Comparison of ENCODE assay signal across 10 cellular contexts in genomic region chrX:72274526-72274925, GRCh38. TPM values are rescaled to one million over a fixed set of nuclear protein-coding genes. Genes with fewer than 3 reads are reported as not detected.
DNase-seq lines count a peak whose midpoint lies in the region; ATAC-seq and TF ChIP-seq lines count a peak whose summit lies in the region.
"Had no signal": no experiment of that assay in that cellular context is flagged by ENCODE, and none has a peak within 500 bp of the region (broad histone marks: within the 10 kb centered on the region; RNA-seq: fewer than 3 reads in every experiment).

No MANE protein-coding gene starts in this region.

- H3K4me3 ChIP-seq in SK-N-SH (ENCODE audit: low read depth in 2 of 2, low read length in 1 of 2) (peak overlapping the region; percentile 87 to 97), duodenal mucosa (ENCODE audit: low read depth in 1 of 2, low read length in 2 of 2) (peak overlapping the region; percentile 51 to 82), neuronal stem cell (ENCODE audit: low read length in 2 of 2) (no peak overlapping the region)
- H3K4me3 ChIP-seq: mucosa of descending colon had no signal

- no peak overlapping the region for H3K18ac ChIP-seq in neuronal stem cell (ENCODE audit: low read length)

- POLR2A ChIA-PET in SK-N-SH (lab: Yijun Ruan, JAX), result no interaction called here

- no peak for ATAC-seq in SK-N-SH treated with all-trans-retinoic acid at 6 μM for 48 hours
- no peak for ATAC-seq in GM18858 (IDR thresholded peaks at IDR 0.05; ENCODE audit: unreplicated experiment)
- ATAC-seq: mucosa of descending colon had no signal

- TF ChIP-seq CTCF in SK-N-SH (IDR thresholded peaks at IDR 0.05) (no peak), progenitor cell of endocrine pancreas (IDR thresholded peaks at IDR 0.05; ENCODE audit: unreplicated experiment) (no peak)

- peak overlapping the region; percentile 93; the same call in 1 of the 2 replicates for H3K9ac ChIP-seq in SK-N-SH
- peak overlapping the region; percentile 32 to 33 for H3K9ac ChIP-seq in duodenal mucosa (ENCODE audit: low read depth in 1 of 2, low read length in 2 of 2)
- no peak overlapping the region for H3K9ac ChIP-seq in neuronal stem cell (ENCODE audit: low read depth, low read length, poor library complexity)

- no peak overlapping the region for H2BK120ac ChIP-seq in neuronal stem cell (ENCODE audit: low read depth, low read length)

- H4K20me1 ChIP-seq in SK-N-SH (ENCODE audit: insufficient read depth), result peaks cover 70% of the 10 kb centered on the region

- H3K9me2 ChIP-seq in SK-N-SH, result no peaks in the 10 kb centered on the region

- no peak for TF ChIP-seq EP300 in SK-N-SH (IDR thresholded peaks at IDR 0.05; ENCODE audit: borderline replicate concordance in 1 of 2, low read depth in 1 of 2, low read length in 1 of 2)

- no peak overlapping the region for H3K23ac ChIP-seq in neuronal stem cell (ENCODE audit: low read depth, low read length, poor library complexity)

- no peaks in the 10 kb centered on the region for H3K9me3 Mint-ChIP-seq in progenitor cell of endocrine pancreas (ENCODE audit: low read depth)

- peaks cover 4% of the 10 kb centered on the region for H3K79me1 ChIP-seq in neuronal stem cell (ENCODE audit: low read depth, low read length)

- H2BK15ac ChIP-seq in neuronal stem cell (ENCODE audit: low read length), result no peak overlapping the region

- H2BK12ac ChIP-seq in neuronal stem cell (ENCODE audit: low read length), result no peak overlapping the region

- TF ChIP-seq RAD21 in SK-N-SH (IDR thresholded peaks at IDR 0.05; ENCODE audit: low read length), result no peak

- H3K4me2 ChIP-seq in SK-N-SH (peak overlapping the region; percentile 98), neuronal stem cell (ENCODE audit: insufficient read depth, low read length, poor library complexity, severe bottlenecking) (no peak overlapping the region)

- peaks cover 53% of the 10 kb centered on the region for H3K79me2 ChIP-seq in SK-N-SH (ENCODE audit: insufficient read depth)

- DNase-seq in SK-N-SH (no peak), RPMI7951 (ENCODE audit: low read depth) (peak; percentile 65), progenitor cell of endocrine pancreas (ENCODE audit: low spot score, unreplicated experiment) (no peak), NCI-H2081 (lab: John Stamatoyannopoulos, UW) (no peak), neuronal stem cell (ENCODE audit: low spot score) (no peak)
- DNase-seq: mucosa of descending colon, NCI-H2171 treated with DMSO at 0.1 percent for 48 hours had no signal

- peak overlapping the region; percentile 58 for H3K27ac Mint-ChIP-seq in progenitor cell of endocrine pancreas

- no peak overlapping the region for H2BK5ac ChIP-seq in neuronal stem cell (ENCODE audit: low read length)

- no peak overlapping the region for H2AFZ ChIP-seq in SK-N-SH (ENCODE audit: low read depth)
- no peak overlapping the region for H2AFZ ChIP-seq in neuronal stem cell (ENCODE audit: low read length)

- H3K36me3 Mint-ChIP-seq in progenitor cell of endocrine pancreas (ENCODE audit: insufficient read depth), result peaks cover 41% of the 10 kb centered on the region

- H3K27ac ChIP-seq in SK-N-SH (ENCODE audit: low read depth in 2 of 2, low read length in 1 of 2) (peak overlapping the region; percentile 25 to 75; a peak in 3 of 4 replicates), duodenal mucosa (ENCODE audit: low read depth, low read length) (no peak overlapping the region), neuronal stem cell (replicated peaks; ENCODE audit: low read length) (no peak overlapping the region)

- H3K27me3 ChIP-seq in SK-N-SH (ENCODE audit: insufficient read depth) (no peaks in the 10 kb centered on the region), duodenal mucosa (ENCODE audit: control insufficient read depth in 1 of 2, insufficient read depth in 2 of 2, low read length in 2 of 2) (no peaks in the 10 kb centered on the region), neuronal stem cell (ENCODE audit: control insufficient read depth in 3 of 3, insufficient read depth in 3 of 3, low read depth in 1 of 3, low read length in 3 of 3) (peaks cover 0 to 5% (median 0%) of the 10 kb centered on the region in 3 experiments)

- H3K4ac ChIP-seq in neuronal stem cell (ENCODE audit: low read length), result no peak overlapping the region

- H3K4me1 ChIP-seq in SK-N-SH (ENCODE audit: control insufficient read depth in 1 of 2, insufficient read depth in 2 of 2, low read depth in 1 of 2, low read length in 1 of 2), result peaks cover 30 to 44% of the 10 kb centered on the region in 2 experiments
- H3K4me1 ChIP-seq in duodenal mucosa (ENCODE audit: control insufficient read depth in 1 of 2, insufficient read depth in 2 of 2, low read length in 2 of 2), result peaks cover 19 to 21% of the 10 kb centered on the region in 2 donors
- peaks cover 5 to 9% of the 10 kb centered on the region in 2 donors for H3K4me1 ChIP-seq in neuronal stem cell (ENCODE audit: control insufficient read depth in 2 of 2, insufficient read depth in 1 of 2, low read depth in 1 of 2, low read length in 2 of 2)

- CTCF ChIA-PET in SK-N-SH (lab: Yijun Ruan, JAX), result interaction anchor here (0.6 to 3.7 kb wide), 2 partner anchors 29 to 1138 kb away, joined by 3 to 22 read pairs; no protein-coding TSS in a partner anchor

- peaks cover 55 to 58% of the 10 kb centered on the region in 2 experiments for H3K36me3 ChIP-seq in SK-N-SH (replicated peaks in 1 of 2; ENCODE audit: control insufficient read depth in 1 of 2, insufficient read depth in 2 of 2, low read length in 1 of 2)
- peaks cover 34 to 45% of the 10 kb centered on the region in 2 donors for H3K36me3 ChIP-seq in duodenal mucosa (ENCODE audit: control insufficient read depth in 1 of 2, insufficient read depth in 2 of 2, low read length in 2 of 2)
- peaks cover 40 to 69% of the 10 kb centered on the region in 2 donors for H3K36me3 ChIP-seq in neuronal stem cell (replicated peaks in 1 of 2; ENCODE audit: control insufficient read depth in 2 of 2, insufficient read depth in 2 of 2, low read length in 2 of 2)

- H3K9me3 ChIP-seq in SK-N-SH (no peaks in the 10 kb centered on the region), duodenal mucosa (ENCODE audit: control insufficient read depth in 1 of 2, low read length in 2 of 2) (no peaks in the 10 kb centered on the region), neuronal stem cell (replicated peaks in 1 of 2; ENCODE audit: control insufficient read depth in 2 of 2, insufficient read depth in 1 of 2, low read depth in 1 of 2, low read length in 2 of 2) (no peaks in the 10 kb centered on the region)
- H3K9me3 ChIP-seq: mucosa of descending colon had no signal

- H3K4me1 Mint-ChIP-seq in progenitor cell of endocrine pancreas (ENCODE audit: low read depth), result peaks cover 23% of the 10 kb centered on the region

- WGBS in SK-N-SH (ENCODE audit: low lambda C conversion rate), result 58% methylated on average over 5 of the region's 5 CpGs
- no CpG with 5 or more reads among the region's 5 CpGs for WGBS in neuronal stem cell (ENCODE audit: extremely low coverage in 2 of 2, insufficient read length in 2 of 2, insufficient replicate concordance in 1 of 2), 2 donors

- H3K14ac ChIP-seq in neuronal stem cell (ENCODE audit: low read length), result no peak overlapping the region

- no peak overlapping the region for H4K8ac ChIP-seq in neuronal stem cell (ENCODE audit: low read depth, low read length)

- H3F3A ChIP-seq in SK-N-SH (replicated peaks; ENCODE audit: insufficient read depth), result peaks cover 71% of the 10 kb centered on the region

- H2AK5ac ChIP-seq in neuronal stem cell (ENCODE audit: low read depth, low read length), result no peak overlapping the region

- H4K91ac ChIP-seq in neuronal stem cell (ENCODE audit: low read depth, low read length, poor library complexity), result no peak overlapping the region

- H3K27me3 Mint-ChIP-seq in progenitor cell of endocrine pancreas, result no peaks in the 10 kb centered on the region

- peak overlapping the region; percentile 89 for H3K4me3 Mint-ChIP-seq in progenitor cell of endocrine pancreas (ENCODE audit: low read depth)

TF ChIP-seq in SK-N-SH, 30 proteins besides CTCF, POLR2A, EP300 and RAD21 (continues in another document):
- TF ChIP-seq, protein P1, sequence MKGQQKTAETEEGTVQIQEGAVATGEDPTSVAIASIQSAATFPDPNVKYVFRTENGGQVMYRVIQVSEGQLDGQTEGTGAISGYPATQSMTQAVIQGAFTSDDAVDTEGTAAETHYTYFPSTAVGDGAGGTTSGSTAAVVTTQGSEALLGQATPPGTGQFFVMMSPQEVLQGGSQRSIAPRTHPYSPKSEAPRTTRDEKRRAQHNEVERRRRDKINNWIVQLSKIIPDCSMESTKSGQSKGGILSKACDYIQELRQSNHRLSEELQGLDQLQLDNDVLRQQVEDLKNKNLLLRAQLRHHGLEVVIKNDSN (IDR thresholded peaks at IDR 0.05; ENCODE audit: borderline replicate concordance, low read depth), result no peak

RNA-seq across cellular contexts. Expression of gene RPS4X, which starts 2.5 kb away (rescaled TPM):
- 2,440 and 2,716 TPM in 2 replicates for polyA plus RNA-seq in SK-N-SH (2012; rRNA removed)
- 3,019 and 3,365 TPM in 2 replicates for polyA plus RNA-seq in SK-N-SH (2012; cell fraction: cytosol; rRNA removed)
- 414 and 750 TPM in 2 replicates for polyA plus RNA-seq in SK-N-SH (2012; cell fraction: nucleus; rRNA removed)
- 1,331 and 1,443 TPM in 2 replicates for total RNA-seq in RPMI7951 (2014; rRNA removed; shearing (Covaris generic))
- total RNA-seq in progenitor cell of endocrine pancreas, result 1,645 and 1,663 TPM in 2 replicates
- polyA plus RNA-seq in neuronal stem cell (2013, experiment 1 of 2), result 1,442 TPM
- 1,420 TPM for polyA plus RNA-seq in neuronal stem cell (2013, experiment 2 of 2)

RNA-seq across cellular contexts. Expression of gene CITED1, which starts 31.2 kb away (rescaled TPM):
- polyA plus RNA-seq in SK-N-SH (2012; rRNA removed), result 0.41 and 0.44 TPM in 2 replicates
- polyA plus RNA-seq in SK-N-SH (2012; cell fraction: cytosol; rRNA removed), result 0.15 and 0.39 TPM in 2 replicates
- polyA plus RNA-seq in SK-N-SH (2012; cell fraction: nucleus; rRNA removed), result 0.43 and 0.94 TPM in 2 replicates
- 0.12 and 1.3 TPM in 2 replicates for total RNA-seq in RPMI7951 (2014; rRNA removed; shearing (Covaris generic))
- 1.1 and 2.0 TPM in 2 replicates for total RNA-seq in progenitor cell of endocrine pancreas
- polyA plus RNA-seq in neuronal stem cell (2013, experiment 1 of 2), result 4.0 TPM
- 3.6 TPM for polyA plus RNA-seq in neuronal stem cell (2013, experiment 2 of 2)

RNA-seq across cellular contexts. Expression of gene ERCC6L, which starts 35.7 kb away (rescaled TPM):
- polyA plus RNA-seq in SK-N-SH (2012; rRNA removed), result 1.5 and 1.8 TPM in 2 replicates
- polyA plus RNA-seq in SK-N-SH (2012; cell fraction: cytosol; rRNA removed), result 2.3 and 2.5 TPM in 2 replicates
- polyA plus RNA-seq in SK-N-SH (2012; cell fraction: nucleus; rRNA removed), result 0.47 and 0.80 TPM in 2 replicates
- total RNA-seq in RPMI7951 (2014; rRNA removed; shearing (Covaris generic)), result 23.3 and 27.4 TPM in 2 replicates
- 4.8 and 5.6 TPM in 2 replicates for total RNA-seq in progenitor cell of endocrine pancreas
- polyA plus RNA-seq in neuronal stem cell (2013, experiment 1 of 2), result 7.9 TPM
- 7.9 TPM for polyA plus RNA-seq in neuronal stem cell (2013, experiment 2 of 2)

Comparison
In these comparisons a context has a peak if more than half of its experiments do, and no peak if none do; other contexts are left out.
1. H3K27ac ChIP-seq: peak in SK-N-SH (2 of 2); none in duodenal mucosa (single experiment) and neuronal stem cell (single experiment).
2. H3K4me3 ChIP-seq: peak in SK-N-SH (2 of 2) and duodenal mucosa (2 of 2); none in neuronal stem cell (0 of 2).